In the genomic region with DNA sequence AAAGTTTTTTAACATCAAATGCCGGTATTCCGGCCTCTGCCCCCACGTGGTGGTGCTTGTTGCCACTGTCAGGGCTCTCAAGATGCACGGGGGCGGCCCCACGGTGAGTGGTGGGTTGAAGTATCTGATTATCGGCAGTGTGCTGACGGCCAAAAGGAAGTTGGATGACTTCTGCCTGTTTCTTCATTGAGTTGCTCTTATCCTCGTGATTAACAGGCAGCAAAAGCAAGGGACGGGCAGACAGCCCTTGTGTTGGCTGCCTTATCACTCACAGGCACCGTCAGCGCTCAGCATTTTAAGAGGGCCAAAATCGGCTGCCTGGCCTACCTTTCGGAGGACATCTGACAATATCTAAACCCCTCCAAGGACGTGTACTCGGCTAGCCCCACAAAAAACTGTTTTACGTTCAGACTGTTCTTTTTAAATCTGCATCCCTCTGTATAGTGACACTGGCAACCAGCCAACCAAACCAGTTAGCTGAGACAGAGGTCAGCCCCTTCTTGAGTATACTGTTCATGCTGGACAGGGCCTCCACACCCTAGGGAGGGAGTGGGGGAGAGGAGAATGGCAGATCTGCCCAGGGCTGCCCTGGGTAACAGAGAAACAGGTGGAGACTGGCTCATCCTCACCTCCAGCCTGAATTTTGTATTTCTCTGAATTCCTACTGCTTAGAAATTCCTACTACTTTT, we compare ENCODE assay signal across 19 cellular contexts. TPM values are rescaled to one million over a fixed set of nuclear protein-coding genes. Genes with fewer than 3 reads are reported as not detected.
DNase-seq lines count a peak whose midpoint lies in the region; ATAC-seq, FAIRE-seq and TF ChIP-seq lines count a peak whose summit lies in the region.
"Had no signal": no experiment of that assay in that cellular context is flagged by ENCODE, and none has a peak within 500 bp of the region (broad histone marks: within the 10 kb centered on the region; RNA-seq: fewer than 3 reads in every experiment).

No MANE protein-coding gene starts in this region.

- no peaks in the 10 kb centered on the region for H3K9me1 ChIP-seq in K562 (ENCODE audit: control insufficient read depth, insufficient read depth, low read length)

- peaks cover 39% of the 10 kb centered on the region for H3K4me1 Mint-ChIP-seq in CD8-positive, alpha-beta T cell (ENCODE audit: low read depth)

- H3K27ac Mint-ChIP-seq in CD8-positive, alpha-beta T cell = no peak overlapping the region

- H3K4me1 ChIP-seq in HEK293 (ENCODE audit: control insufficient read depth, insufficient read depth, low read length) = no peaks in the 10 kb centered on the region
- H3K4me1 ChIP-seq in K562 (replicated peaks in 1 of 2; ENCODE audit: control insufficient read depth in 2 of 2, insufficient read depth in 2 of 2, low read length in 2 of 2) = no peaks in the 10 kb centered on the region
- peaks cover 0 to 10% (median 7%) of the 10 kb centered on the region in 5 donors for H3K4me1 ChIP-seq in subcutaneous abdominal adipose tissue (ENCODE audit: control insufficient read depth in 5 of 5, insufficient read depth in 5 of 5, low read length in 5 of 5)
- H3K4me1 ChIP-seq in CD8-positive, alpha-beta T cell (ENCODE audit: insufficient read depth, low read length) = peaks cover 17% of the 10 kb centered on the region

- H3K27ac ChIP-seq in HEK293 (ENCODE audit: extremely low read depth, low read depth, low read length) (no peak overlapping the region), K562 (ENCODE audit: extremely low read depth, low read depth, low read length) (no peak overlapping the region), subcutaneous abdominal adipose tissue (ENCODE audit: low read depth, low read length) (peak overlapping the region; percentile 34)
- no peak overlapping the region for H3K27ac ChIP-seq in CD8-positive, alpha-beta T cell (ENCODE audit: low read depth, low read length)
- H3K27ac ChIP-seq: esophagus muscularis mucosa had no signal

- intact Hi-C loops in K562 (cut with micrococcal nuclease) = no loop called here
- intact Hi-C loops in CD8-positive, alpha-beta T cell (cut with DNase I, micrococcal nuclease) = no loop called here

- no peaks in the 10 kb centered on the region for H3K9me3 ChIP-seq in HEK293 (ENCODE audit: control insufficient read depth, insufficient read depth, low read depth, low read length)
- no peaks in the 10 kb centered on the region for H3K9me3 ChIP-seq in K562 (replicated peaks; ENCODE audit: control insufficient read depth, insufficient read depth, low read depth, low read length)
- H3K9me3 ChIP-seq in subcutaneous abdominal adipose tissue (ENCODE audit: control insufficient read depth in 5 of 5, low read length in 5 of 5) = no peaks in the 10 kb centered on the region
- no peaks in the 10 kb centered on the region for H3K9me3 ChIP-seq in CD8-positive, alpha-beta T cell (ENCODE audit: low read length)
- H3K9me3 ChIP-seq: esophagus muscularis mucosa had no signal

- no peak overlapping the region for H3K4me2 ChIP-seq in K562 (ENCODE audit: insufficient read depth, low read length)

- POLR2A ChIA-PET in HEK293 (lab: Yijun Ruan, JAX) (no interaction called here), K562 (lab: Yijun Ruan, JAX) (interaction anchor here (1.4 kb wide), 1 partner anchor 17 kb away, joined by 3 read pairs; no protein-coding TSS in a partner anchor)
- POLR2A ChIA-PET in CD8-positive, alpha-beta T cell (lab: Charles Lee) = no interaction called here

- H3K4me3 ChIP-seq in HEK293 (ENCODE audit: low read depth, low read length) (no peak overlapping the region), K562 (no peak overlapping the region), subcutaneous abdominal adipose tissue (ENCODE audit: low read depth in 1 of 5, low read length in 5 of 5) (no peak overlapping the region)
- no peak overlapping the region for H3K4me3 ChIP-seq in CD8-positive, alpha-beta T cell (ENCODE audit: low read depth, low read length)
- H3K4me3 ChIP-seq: esophagus muscularis mucosa had no signal

- DNase-seq in K562 (ENCODE audit: extremely low read depth in 1 of 4, low spot score in 3 of 4) = peak in 1 of 4 experiments; percentile 4
- no peak for DNase-seq in left lobe of liver (ENCODE audit: low spot score)
- no peak for DNase-seq in CD8-positive, alpha-beta T cell
- DNase-seq in DMS79 (lab: John Stamatoyannopoulos, UW) = no peak
- DNase-seq: activated CD4-positive, alpha-beta T cell treated with anti-CD3 and anti-CD28 coated beads for 48 hours; activated CD8-positive, alpha-beta memory T cell treated with anti-CD3 and anti-CD28 coated beads, Interleukin-2, amount 10 ng/mL, durations not matched to agents 7 days and 5 days; NCI-H1417 treated with DMSO at 0.1 percent for 48 hours; NCI-H774; occipital lobe; stimulated activated naive CD8-positive, alpha-beta T cell treated with anti-CD3 and anti-CD28 coated beads, Interleukin-15, amount 100 ng/mL, for 72 hours had no signal

- no peak overlapping the region for H3K4me3 Mint-ChIP-seq in CD8-positive, alpha-beta T cell
- H3K4me3 Mint-ChIP-seq: activated CD8-positive, alpha-beta memory T cell treated with anti-CD3 and anti-CD28 coated beads, Interleukin-2, amount 10 ng/mL, durations not matched to agents 7 days and 5 days; activated T-helper 17 cell treated with anti-CD3 and anti-CD28 coated beads, Interleukin-2, amount 50 U/mL, for 72 hours; stimulated activated naive CD8-positive, alpha-beta T cell treated with anti-CD3 and anti-CD28 coated beads, Interleukin-15, amount 100 ng/mL, for 72 hours had no signal

- H4K20me1 ChIP-seq in K562 (replicated peaks; ENCODE audit: control insufficient read depth, insufficient read depth, low read length) = no peaks in the 10 kb centered on the region

- no peaks in the 10 kb centered on the region for H3K27me3 Mint-ChIP-seq in CD8-positive, alpha-beta T cell (ENCODE audit: low read depth)
- H3K27me3 Mint-ChIP-seq: activated CD8-positive, alpha-beta memory T cell treated with anti-CD3 and anti-CD28 coated beads, Interleukin-2, amount 10 ng/mL, durations not matched to agents 7 days and 5 days; activated T-helper 17 cell treated with anti-CD3 and anti-CD28 coated beads, Interleukin-2, amount 50 U/mL, for 72 hours; stimulated activated naive CD8-positive, alpha-beta T cell treated with anti-CD3 and anti-CD28 coated beads, Interleukin-15, amount 100 ng/mL, for 72 hours had no signal

- H3K79me2 ChIP-seq in K562 (ENCODE audit: control insufficient read depth, insufficient read depth, low read length) = no peaks in the 10 kb centered on the region

- no peak for TF ChIP-seq EP300 in K562 (IDR thresholded peaks at IDR 0.05; ENCODE audit: low read length)

- H3K9me3 Mint-ChIP-seq in CD8-positive, alpha-beta T cell = no peaks in the 10 kb centered on the region
- H3K9me3 Mint-ChIP-seq: activated T-helper 17 cell treated with anti-CD3 and anti-CD28 coated beads, Interleukin-2, amount 50 U/mL, for 72 hours; stimulated activated naive CD8-positive, alpha-beta T cell treated with anti-CD3 and anti-CD28 coated beads, Interleukin-15, amount 100 ng/mL, for 72 hours had no signal

- CTCF ChIA-PET in HEK293 (lab: Yijun Ruan, JAX) = interaction anchor here (0.6 to 1.8 kb wide), 2 partner anchors 12 to 13 kb away, joined by 3 to 8 read pairs; no protein-coding TSS in a partner anchor
- CTCF ChIA-PET in K562 (lab: Yijun Ruan, JAX; ENCODE audit: low intra/inter-chr PET ratio) = no interaction called here
- CTCF ChIA-PET in CD8-positive, alpha-beta T cell (lab: Charles Lee) = interaction anchor here (3.4 kb wide), 1 partner anchor 11 kb away, joined by 24 read pairs; no protein-coding TSS in a partner anchor

- H3K36me3 ChIP-seq in HEK293 (ENCODE audit: control insufficient read depth in 2 of 2, insufficient read depth in 1 of 2, low read length in 2 of 2) (peaks cover 49 to 92% of the 10 kb centered on the region in 2 experiments), K562 (ENCODE audit: control insufficient read depth, insufficient read depth, low read length) (peaks cover 80% of the 10 kb centered on the region), subcutaneous abdominal adipose tissue (ENCODE audit: control insufficient read depth in 5 of 5, insufficient read depth in 5 of 5, low read length in 5 of 5) (peaks cover 13 to 73% (median 61%) of the 10 kb centered on the region in 5 donors)
- H3K36me3 ChIP-seq in CD8-positive, alpha-beta T cell (ENCODE audit: insufficient read depth, low read length) = no peaks in the 10 kb centered on the region

- peaks cover 55% of the 10 kb centered on the region for H3K36me3 Mint-ChIP-seq in CD8-positive, alpha-beta T cell

- H3K9ac ChIP-seq in K562 (ENCODE audit: insufficient read depth in 1 of 2, low read depth in 2 of 2, low read length in 2 of 2) (no peak overlapping the region), subcutaneous abdominal adipose tissue (ENCODE audit: low read length in 5 of 5) (no peak overlapping the region)

- TF ChIP-seq POLR2A in K562 (conservative IDR thresholded peaks at IDR 0.05) = no peak

- in situ Hi-C loops in K562 (cut with MboI) = no loop called here

- no peak for ATAC-seq in K562
- ATAC-seq in left lobe of liver = peak; percentile 22
- no peak for ATAC-seq in CD8-positive, alpha-beta T cell
- ATAC-seq in HG03095 (IDR thresholded peaks at IDR 0.05; ENCODE audit: unreplicated experiment) = no peak
- no peak for ATAC-seq in HG02588 (IDR thresholded peaks at IDR 0.05; ENCODE audit: unreplicated experiment)
- ATAC-seq: activated CD8-positive, alpha-beta memory T cell treated with anti-CD3 and anti-CD28 coated beads, Interleukin-2, amount 10 ng/mL, durations not matched to agents 7 days and 5 days; activated T-helper 17 cell treated with anti-CD3 and anti-CD28 coated beads, Interleukin-2, amount 50 U/mL, for 72 hours; HCT116; Panc1; stimulated activated naive CD8-positive, alpha-beta T cell treated with anti-CD3 and anti-CD28 coated beads, Interleukin-15, amount 100 ng/mL, for 72 hours had no signal

- no TSS peak for BruUV-seq in K562 (replicated peaks; lab: Mats Ljungman, UMichigan)

- no peak for TF ChIP-seq RAD21 in K562 (CRISPR knock-in tag; conservative IDR thresholded peaks at IDR 0.05 in 1 of 2, IDR thresholded peaks at IDR 0.05 in 1 of 2)

- TF ChIP-seq CTCF in HEK293 (tag by site-specific recombination; IDR thresholded peaks at IDR 0.05) (no peak), K562 (IDR thresholded peaks at IDR 0.05 in 2 of 3, conservative IDR thresholded peaks at IDR 0.05 in 1 of 3; ENCODE audit: insufficient read depth in 2 of 3, low read depth in 1 of 3, low read length in 3 of 3) (no peak)
- TF ChIP-seq CTCF in CD8-positive, alpha-beta T cell (IDR thresholded peaks at IDR 0.05) = no peak

- FAIRE-seq in K562 (lab: Jason Lieb, UNC) = no peak
- FAIRE-seq: GM12892 had no signal

- WGBS in K562 (ENCODE audit: insufficient coverage, low coverage, missing lambda C conversion rate) = 81% methylated on average over 12 of the region's 17 CpGs

- H2AFZ ChIP-seq in K562 (ENCODE audit: low read depth, low read length) = no peak overlapping the region

- no peaks in the 10 kb centered on the region for H3K27me3 ChIP-seq in K562 (ENCODE audit: control insufficient read depth in 2 of 2, insufficient read depth in 2 of 2, low read length in 2 of 2)
- H3K27me3 ChIP-seq in subcutaneous abdominal adipose tissue (ENCODE audit: control insufficient read depth in 5 of 5, insufficient read depth in 4 of 5, low read length in 5 of 5) = no peaks in the 10 kb centered on the region
- H3K27me3 ChIP-seq in CD8-positive, alpha-beta T cell (ENCODE audit: insufficient read depth, low read length) = no peaks in the 10 kb centered on the region
- H3K27me3 ChIP-seq: esophagus muscularis mucosa had no signal

RNA-seq across cellular contexts. Expression of gene AKAP5, which starts 22.9 kb away (rescaled TPM):
- 0.25 and 1.1 TPM in 2 replicates for total RNA-seq in K562 (2011; cell fraction: chromatin; rRNA removed; ENCODE audit: low replicate concordance)
- total RNA-seq in K562 (2011; cell fraction: nucleolus; rRNA removed) = 0.13 and 0.17 TPM in 2 replicates
- total RNA-seq in K562 (2011; cell fraction: nucleoplasm; rRNA removed) = 0.73 and 1.3 TPM in 2 replicates
- total RNA-seq in K562 (2014; rRNA removed) (0.41 and 0.50 TPM in 2 replicates), K562 (2014; rRNA removed; fragmentation: Illumina TruSeq; extraction: Trizol) (0.61 and 0.76 TPM in 2 replicates), K562 (2015; rRNA removed; fragmentation: Illumina TruSeq; extraction: Trizol) (0.75 and 0.94 TPM in 2 replicates), K562 (2021) (0.35 and 0.40 TPM in 2 replicates), left lobe of liver (0.45 TPM)
- polyA plus RNA-seq in K562 (2011; rRNA removed) (0.12 and 0.24 TPM in 2 replicates), K562 (2014; fragmentation: Illumina TruSeq; extraction: Trizol) (0.32 and 0.34 TPM in 2 replicates), K562 (2014; fragmentation: Nextera tagmentation; extraction: Ambion mirVana) (under 1 TPM; 0.06 to 0.07 TPM), K562 (2014; rRNA removed) (0.11 and 0.40 TPM in 2 replicates)
- polyA plus RNA-seq in K562 (2011; cell fraction: cytosol; rRNA removed) = 0.07 TPM in 2 replicates
- polyA plus RNA-seq in K562 (2011; cell fraction: nucleus; rRNA removed) = 0.06 and 0.11 TPM in 2 replicates
- 0.30 and 0.50 TPM in 2 replicates for polyA plus RNA-seq in K562 (2012)
- 0.48 and 0.63 TPM in 2 replicates for polyA minus RNA-seq in K562 (2011; rRNA and poly(A)+ RNA removed)
- 0.48 TPM in 1 of 2 replicates, not detected in the other for polyA minus RNA-seq in K562 (2011; cell fraction: cytosol; rRNA and poly(A)+ RNA removed)
- polyA minus RNA-seq in K562 (2011; cell fraction: nucleus; rRNA and poly(A)+ RNA removed) = 0.27 and 0.78 TPM in 2 replicates
- total RNA-seq in CD8-positive, alpha-beta T cell = 1 to 10 TPM; 3.7 TPM

RNA-seq across cellular contexts. Expression of gene MTHFD1, which starts 54.3 kb away (rescaled TPM):
- 169 and 171 TPM in 2 replicates for total RNA-seq in K562 (2011; cell fraction: chromatin; rRNA removed; ENCODE audit: low replicate concordance)
- 83.2 and 83.8 TPM in 2 replicates for total RNA-seq in K562 (2011; cell fraction: nucleolus; rRNA removed)
- total RNA-seq in K562 (2011; cell fraction: nucleoplasm; rRNA removed) = 85.4 and 89.0 TPM in 2 replicates
- total RNA-seq in K562 (2014; rRNA removed) (93.9 and 117 TPM in 2 replicates), K562 (2014; rRNA removed; fragmentation: Illumina TruSeq; extraction: Trizol) (81.4 and 85.0 TPM in 2 replicates), K562 (2015; rRNA removed; fragmentation: Illumina TruSeq; extraction: Trizol) (79.2 and 82.3 TPM in 2 replicates), K562 (2021) (158 and 161 TPM in 2 replicates), left lobe of liver (238 TPM)
- polyA plus RNA-seq in K562 (2011; rRNA removed) (58.4 and 66.7 TPM in 2 replicates), K562 (2014; fragmentation: Illumina TruSeq; extraction: Trizol) (130 and 153 TPM in 2 replicates), K562 (2014; fragmentation: Nextera tagmentation; extraction: Ambion mirVana) (100 to 1,000 TPM in 1 of 2 experiments, 10 to 100 TPM in 1; 90.9 to 147 TPM), K562 (2014; rRNA removed) (84.6 and 98.8 TPM in 2 replicates)
- polyA plus RNA-seq in K562 (2011; cell fraction: cytosol; rRNA removed) = 40.8 and 44.5 TPM in 2 replicates
- polyA plus RNA-seq in K562 (2011; cell fraction: nucleus; rRNA removed) = 68.4 and 70.6 TPM in 2 replicates
- 85.3 and 125 TPM in 2 replicates for polyA plus RNA-seq in K562 (2012)
- polyA minus RNA-seq in K562 (2011; rRNA and poly(A)+ RNA removed) = 134 and 150 TPM in 2 replicates
- 106 and 120 TPM in 2 replicates for polyA minus RNA-seq in K562 (2011; cell fraction: cytosol; rRNA and poly(A)+ RNA removed)
- polyA minus RNA-seq in K562 (2011; cell fraction: nucleus; rRNA and poly(A)+ RNA removed) = 41.2 and 61.8 TPM in 2 replicates
- 10 to 100 TPM; 14.4 to 15.6 TPM for total RNA-seq in CD8-positive, alpha-beta T cell

Comparison
In these comparisons a context has a peak if more than half of its experiments do, and no peak if none do; other contexts are left out.
1. RNA of gene MTHFD1, which starts 54.3 kb away (total RNA-seq): 238 TPM in left lobe of liver (single experiment) and 79.2 to 171 TPM in K562; 14.4 to 15.6 TPM in CD8-positive, alpha-beta T cell; every median in the first group is over 4 times any median in the second.
2. Of the 44 proteins assayed by ChIP-seq in both K562 and HEK293: peak only in K562: none; only in HEK293: REST; in both: none; in neither: 43.